Comparison of ENCODE assay signal across 17 cellular contexts in genomic region chr16:80323187-80323807, GRCh38.
DNase-seq lines count a peak whose midpoint lies in the region; ATAC-seq, FAIRE-seq and TF ChIP-seq lines count a peak whose summit lies in the region.
"Had no signal": no experiment of that assay in that cellular context is flagged by ENCODE, and none has a peak within 500 bp of the region (broad histone marks: within the 10 kb centered on the region; RNA-seq: fewer than 3 reads in every experiment).

No MANE protein-coding gene starts in this region.

- no peak overlapping the region for H3K9ac ChIP-seq in astrocyte (ENCODE audit: low read length)
- H3K9ac ChIP-seq in mesendoderm (ENCODE audit: low read length) = no peak overlapping the region

- H2BK15ac ChIP-seq in mesendoderm (replicated peaks; ENCODE audit: low read depth) = no peak overlapping the region

- peaks cover 10% of the 10 kb centered on the region for H3K27me3 Mint-ChIP-seq in astrocyte (ENCODE audit: low read depth, unreplicated experiment)

- H2BK5ac ChIP-seq in mesendoderm (ENCODE audit: low read length) = no peak overlapping the region

- H3K36me3 Mint-ChIP-seq in astrocyte (ENCODE audit: low read depth, unreplicated experiment) = no peaks in the 10 kb centered on the region
- H3K36me3 Mint-ChIP-seq: CD14-positive monocyte had no signal

- H3K9me3 ChIP-seq in astrocyte (ENCODE audit: insufficient read depth, low read depth, low read length) (no peaks in the 10 kb centered on the region), ectodermal cell (ENCODE audit: control insufficient read depth, low read length) (no peaks in the 10 kb centered on the region), ascending aorta (no peaks in the 10 kb centered on the region)

- no peak overlapping the region for H3K4me2 ChIP-seq in astrocyte (ENCODE audit: low read length)
- no peak overlapping the region for H3K4me2 ChIP-seq in mesendoderm (ENCODE audit: low read length)

- no peak overlapping the region for H3K27ac ChIP-seq in astrocyte (ENCODE audit: low read depth, low read length)
- peak overlapping the region; percentile 11 for H3K27ac ChIP-seq in ectodermal cell (ENCODE audit: insufficient read depth, low read depth, low read length, poor library complexity, severe bottlenecking)
- H3K27ac ChIP-seq in mesendoderm (ENCODE audit: low read depth, low read length) = no peak overlapping the region
- no peak overlapping the region for H3K27ac ChIP-seq in ascending aorta

- H2BK120ac ChIP-seq in mesendoderm (ENCODE audit: low read depth, low read length) = no peak overlapping the region

- no peak overlapping the region for H2AK5ac ChIP-seq in mesendoderm (ENCODE audit: low read length)

- ATAC-seq in sciatic nerve (peak; percentile 46), GM19324 (IDR thresholded peaks at IDR 0.05; ENCODE audit: low FRiP score, unreplicated experiment) (no peak)

- no peaks in the 10 kb centered on the region for H3K79me1 ChIP-seq in mesendoderm (ENCODE audit: low read length)

- H3K9me3 Mint-ChIP-seq in astrocyte (ENCODE audit: unreplicated experiment) = no peaks in the 10 kb centered on the region

- TF ChIP-seq CTCF in astrocyte (IDR thresholded peaks at IDR 0.05; ENCODE audit: insufficient read depth, low read depth, low read length) (no peak), ascending aorta (IDR thresholded peaks at IDR 0.05) (no peak)

- no peak overlapping the region for H3K4me3 Mint-ChIP-seq in astrocyte (ENCODE audit: unreplicated experiment)
- H3K4me3 Mint-ChIP-seq: CD14-positive monocyte had no signal

- peak overlapping the region; percentile 30 for H2AFZ ChIP-seq in astrocyte (ENCODE audit: low read depth, low read length)

- H3K79me2 ChIP-seq in astrocyte (ENCODE audit: insufficient read depth, low read length) (no peaks in the 10 kb centered on the region), mesendoderm (ENCODE audit: control insufficient read depth, insufficient read depth, low read length) (no peaks in the 10 kb centered on the region)

- peak overlapping the region; percentile 16 for H3K18ac ChIP-seq in mesendoderm (ENCODE audit: low read length)

- no peak overlapping the region for H3K56ac ChIP-seq in mesendoderm (ENCODE audit: low read length)

- no peak for FAIRE-seq in astrocyte (lab: Jason Lieb, UNC)
- FAIRE-seq: GM12892, H54 had no signal

- H4K5ac ChIP-seq in mesendoderm (ENCODE audit: low read length) = no peak overlapping the region

- no peaks in the 10 kb centered on the region for H4K20me1 ChIP-seq in astrocyte (ENCODE audit: insufficient read depth, low read length)

- H3K4me1 ChIP-seq in astrocyte (ENCODE audit: insufficient read depth, low read length) (no peaks in the 10 kb centered on the region), ectodermal cell (ENCODE audit: control insufficient read depth, insufficient read depth, low read length) (peaks cover 18% of the 10 kb centered on the region), mesendoderm (ENCODE audit: control insufficient read depth, low read depth, low read length) (peaks cover 9% of the 10 kb centered on the region), ascending aorta (no peaks in the 10 kb centered on the region)

- no peak overlapping the region for H3K23ac ChIP-seq in mesendoderm (ENCODE audit: low read length)

- WGBS in ectodermal cell, 2 experiments = 85 to 89% methylated on average over 13 of the region's 13 CpGs
- no CpG with 5 or more reads among the region's 13 CpGs for WGBS in mesendoderm (ENCODE audit: extremely low coverage, insufficient coverage, low lambda C conversion rate)

- H3K36me3 ChIP-seq in astrocyte (ENCODE audit: insufficient read depth, low read length) (no peaks in the 10 kb centered on the region), ectodermal cell (ENCODE audit: control insufficient read depth, insufficient read depth, low read length) (no peaks in the 10 kb centered on the region), mesendoderm (ENCODE audit: control insufficient read depth, insufficient read depth, low read length) (no peaks in the 10 kb centered on the region), ascending aorta (no peaks in the 10 kb centered on the region)

- H4K8ac ChIP-seq in mesendoderm (ENCODE audit: low read depth, low read length) = no peak overlapping the region

- H3K4me1 Mint-ChIP-seq in astrocyte (ENCODE audit: low read depth, unreplicated experiment) = no peaks in the 10 kb centered on the region
- H3K4me1 Mint-ChIP-seq: CD14-positive monocyte had no signal

- DNase-seq in astrocyte (ENCODE audit: low read depth) (no peak), mesendoderm (no peak), sciatic nerve (ENCODE audit: low spot score) (no peak), ascending aorta (ENCODE audit: low spot score in 2 of 2) (no peak), NCI-H524 treated with DMSO at 0.1 percent for 48 hours (lab: John Stamatoyannopoulos, UW) (no peak)
- DNase-seq: DMS 273 treated with DMSO at 0.1 percent for 48 hours, NCI-H187 treated with DMSO at 0.1 percent for 48 hours, NCI-H2171, NCI-H446 treated with DMSO at 0.1 percent for 48 hours, NCI-H748 treated with DMSO at 0.1 percent for 48 hours, OCI-M1, SHP77 treated with DMSO at 0.1 percent for 48 hours had no signal

- H3K4ac ChIP-seq in mesendoderm (ENCODE audit: low read depth, low read length) = no peak overlapping the region

- intact Hi-C loops in sciatic nerve (cut with DNase I) = no loop called here
- intact Hi-C loops in ascending aorta (cut with DNase I) = no loop called here

- H3K27me3 ChIP-seq in astrocyte (ENCODE audit: insufficient read depth, low read length) (peaks cover 4% of the 10 kb centered on the region), ectodermal cell (ENCODE audit: control insufficient read depth, insufficient read depth, low read length, poor library complexity, severe bottlenecking) (no peaks in the 10 kb centered on the region), mesendoderm (ENCODE audit: insufficient read depth, low read length, poor library complexity) (no peaks in the 10 kb centered on the region), ascending aorta (no peaks in the 10 kb centered on the region)

- no peak overlapping the region for H3K4me3 ChIP-seq in astrocyte (ENCODE audit: insufficient read depth, low read depth, low read length)
- no peak overlapping the region for H3K4me3 ChIP-seq in ectodermal cell (ENCODE audit: insufficient read depth, low read depth, low read length)
- H3K4me3 ChIP-seq in mesendoderm (ENCODE audit: low read length) = no peak overlapping the region
- H3K4me3 ChIP-seq in ascending aorta = no peak overlapping the region

- H3K27ac Mint-ChIP-seq in astrocyte (ENCODE audit: unreplicated experiment) = no peak overlapping the region
- H3K27ac Mint-ChIP-seq: CD14-positive monocyte had no signal
